In genomic region chr17:34584805-34585416, GRCh38 we compare ENCODE assay signal across 8 cellular contexts. TPM values are rescaled to one million over a fixed set of nuclear protein-coding genes. Genes with fewer than 3 reads are reported as not detected.
DNase-seq lines count a peak whose midpoint lies in the region; ATAC-seq and TF ChIP-seq lines count a peak whose summit lies in the region.

No MANE protein-coding gene starts in this region.

- H2AFZ ChIP-seq in GM23338 (no peak overlapping the region), PC-3 (ENCODE audit: low read length) (no peak overlapping the region)

- H3K36me3 Mint-ChIP-seq in GM23338 (ENCODE audit: low read depth), result no peaks in the 10 kb centered on the region

- H3K9ac ChIP-seq in PC-3 (ENCODE audit: low read length), result no peak overlapping the region

- intact Hi-C loops in PC-3 (cut with micrococcal nuclease), result no loop called here

- peaks cover 14% of the 10 kb centered on the region for H4K20me1 ChIP-seq in GM23338 (replicated peaks; ENCODE audit: insufficient read depth)
- no peaks in the 10 kb centered on the region for H4K20me1 ChIP-seq in PC-3 (ENCODE audit: low read length)

- H3K4me2 ChIP-seq in GM23338, result no peak overlapping the region
- no peak overlapping the region for H3K4me2 ChIP-seq in PC-3 (ENCODE audit: low read length)

- H3K4me3 ChIP-seq in AG04450 (ENCODE audit: low read depth, low read length), result no peak overlapping the region
- no peak overlapping the region for H3K4me3 ChIP-seq in GM23338
- H3K4me3 ChIP-seq in PC-3 (ENCODE audit: low read length), result no peak overlapping the region

- no peak overlapping the region for H3K27ac Mint-ChIP-seq in GM23338

- H3K79me2 ChIP-seq in GM23338 (replicated peaks; ENCODE audit: insufficient read depth) (no peaks in the 10 kb centered on the region), PC-3 (ENCODE audit: low read length) (no peaks in the 10 kb centered on the region)

- ATAC-seq in GM23338, result no peak
- ATAC-seq in PC-3, result peak; percentile 53; the same call in 1 of the 2 replicates
- no peak for ATAC-seq in HG03442 (IDR thresholded peaks at IDR 0.05; ENCODE audit: unreplicated experiment)
- ATAC-seq in GM19463 (IDR thresholded peaks at IDR 0.05; ENCODE audit: unreplicated experiment), result no peak
- ATAC-seq in GM21381 (IDR thresholded peaks at IDR 0.05; ENCODE audit: unreplicated experiment), result no peak

- H3K27ac ChIP-seq in AG04450 (ENCODE audit: low read depth, low read length), result no peak overlapping the region
- no peak overlapping the region for H3K27ac ChIP-seq in GM23338 (ENCODE audit: low read depth)
- H3K27ac ChIP-seq in PC-3 (ENCODE audit: low read length), result no peak overlapping the region

- H3K9me2 ChIP-seq in GM23338 (ENCODE audit: insufficient read depth) (no peaks in the 10 kb centered on the region), PC-3 (replicated peaks; ENCODE audit: low read length) (no peaks in the 10 kb centered on the region)

- H3K4me1 Mint-ChIP-seq in GM23338, result peaks cover 12% of the 10 kb centered on the region; the same call in 2 of the 3 replicates

- TF ChIP-seq CTCF in AG04450 (IDR thresholded peaks at IDR 0.05; ENCODE audit: low read depth, low read length), result 0 out of 2 replicates have a peak, but pooled peaks have one; percentile 6
- TF ChIP-seq CTCF in GM23338 (conservative IDR thresholded peaks at IDR 0.05; ENCODE audit: low read depth in 2 of 2), result peak; percentile 34 to 57
- TF ChIP-seq CTCF in PC-3 (conservative IDR thresholded peaks at IDR 0.05; ENCODE audit: low read depth, low read length), result peak; percentile 25; the same call in 1 of the 2 replicates

- H3K27me3 ChIP-seq in AG04450 (ENCODE audit: control insufficient read depth, insufficient read depth, low read length) (peaks cover 42% of the 10 kb centered on the region), GM23338 (ENCODE audit: insufficient read depth) (peaks cover 92% of the 10 kb centered on the region), PC-3 (ENCODE audit: low read length) (peaks cover 57% of the 10 kb centered on the region)

- H3K27me3 Mint-ChIP-seq in GM23338 (ENCODE audit: insufficient read depth, low read depth, poor library complexity), result peaks cover 84% of the 10 kb centered on the region

- H3K9me3 Mint-ChIP-seq in GM23338, result no peaks in the 10 kb centered on the region

- H3K9me3 ChIP-seq in AG04450 (ENCODE audit: control insufficient read depth, insufficient read depth, low read length) (no peaks in the 10 kb centered on the region; the same call in 1 of the 2 replicates), PC-3 (ENCODE audit: low read length) (no peaks in the 10 kb centered on the region)

- H3K36me3 ChIP-seq in GM23338 (ENCODE audit: insufficient read depth) (no peaks in the 10 kb centered on the region), PC-3 (ENCODE audit: low read depth, low read length) (no peaks in the 10 kb centered on the region)

- no peak for DNase-seq in AG04450 (ENCODE audit: low read depth, low spot score)
- DNase-seq in GM23338 (ENCODE audit: low spot score), result peak; percentile 48
- peak; percentile 7 for DNase-seq in PC-3
- peak; percentile 10 for DNase-seq in glomerular visceral epithelial cell (ENCODE audit: extremely low spot score)
- DNase-seq in effector CD8-positive, alpha-beta T cell (lab: John Stamatoyannopoulos, UW), result no peak

- peaks cover 17% of the 10 kb centered on the region; the same call in 1 of the 2 replicates for H3K4me1 ChIP-seq in GM23338 (ENCODE audit: insufficient read depth)
- no peaks in the 10 kb centered on the region; the same call in 1 of the 2 replicates for H3K4me1 ChIP-seq in PC-3 (ENCODE audit: insufficient read depth, low read length)

- H3K4me3 Mint-ChIP-seq in GM23338, result no peak overlapping the region

- no TSS peak for BruUV-seq in PC-3 (replicated peaks; lab: Mats Ljungman, UMichigan)

- CTCF ChIA-PET in AG04450 (lab: Charles Lee) (no interaction called here), PC-3 (lab: Charles Lee) (interaction anchor here (0.6 kb wide), 1 partner anchor 149 kb away, joined by 3 read pairs; no protein-coding TSS in a partner anchor)

- POLR2A ChIA-PET in AG04450 (lab: Yijun Ruan, JAX) (no interaction called here), PC-3 (lab: Charles Lee; ENCODE audit: unreplicated experiment) (no interaction called here)

- H3F3A ChIP-seq in GM23338 (replicated peaks; ENCODE audit: low read depth) (no peaks in the 10 kb centered on the region), PC-3 (ENCODE audit: low read length, unreplicated experiment) (no peaks in the 10 kb centered on the region)

TF ChIP-seq in GM23338, 12 proteins besides CTCF, POLR2A, EP300 and RAD21 (continues in another document):
- TF ChIP-seq POLR2AphosphoS5 (IDR thresholded peaks at IDR 0.05; ENCODE audit: low read depth), result no peak
- no peak for TF ChIP-seq ZNF114 (CRISPR knock-in tag; IDR thresholded peaks at IDR 0.05)
- no peak for TF ChIP-seq ZNF331 (CRISPR knock-in tag; IDR thresholded peaks at IDR 0.05; ENCODE audit: low read depth)
- no peak for TF ChIP-seq STAT1 (IDR thresholded peaks at IDR 0.05; ENCODE audit: unreplicated experiment)
- no peak for TF ChIP-seq REST (IDR thresholded peaks at IDR 0.05; ENCODE audit: unreplicated experiment)
- TF ChIP-seq CREB1 (CRISPR knock-in tag; IDR thresholded peaks at IDR 0.05; ENCODE audit: low read depth), result no peak
- no peak for TF ChIP-seq JUNB (IDR thresholded peaks at IDR 0.05; ENCODE audit: unreplicated experiment)
- TF ChIP-seq NANOG (IDR thresholded peaks at IDR 0.05; ENCODE audit: borderline replicate concordance), result no peak
- TF ChIP-seq EZH2 (IDR thresholded peaks at IDR 0.05; ENCODE audit: low read depth, unreplicated experiment), result no peak
- no peak for TF ChIP-seq EZH2phosphoT487 (IDR thresholded peaks at IDR 0.05; ENCODE audit: unreplicated experiment)
- TF ChIP-seq, protein P1, sequence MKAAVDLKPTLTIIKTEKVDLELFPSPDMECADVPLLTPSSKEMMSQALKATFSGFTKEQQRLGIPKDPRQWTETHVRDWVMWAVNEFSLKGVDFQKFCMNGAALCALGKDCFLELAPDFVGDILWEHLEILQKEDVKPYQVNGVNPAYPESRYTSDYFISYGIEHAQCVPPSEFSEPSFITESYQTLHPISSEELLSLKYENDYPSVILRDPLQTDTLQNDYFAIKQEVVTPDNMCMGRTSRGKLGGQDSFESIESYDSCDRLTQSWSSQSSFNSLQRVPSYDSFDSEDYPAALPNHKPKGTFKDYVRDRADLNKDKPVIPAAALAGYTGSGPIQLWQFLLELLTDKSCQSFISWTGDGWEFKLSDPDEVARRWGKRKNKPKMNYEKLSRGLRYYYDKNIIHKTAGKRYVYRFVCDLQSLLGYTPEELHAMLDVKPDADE (IDR thresholded peaks at IDR 0.05), result no peak

RNA-seq across cellular contexts. Expression of gene TMEM132E, which starts 5.5 kb away (rescaled TPM):
- polyA plus RNA-seq in AG04450 (2011; rRNA removed) (not detected in 2 replicates), GM23338 (2016; fragmentation: Nextera tagmentation; extraction: Ambion mirVana) (0.03 and 0.16 TPM in 2 replicates)
- polyA minus RNA-seq in AG04450 (2011; rRNA and poly(A)+ RNA removed), result not detected in 2 replicates
- total RNA-seq in GM23338 (2014; rRNA removed; shearing (Covaris generic)), result 0.45 and 0.47 TPM in 2 replicates
- total RNA-seq in PC-3 (2014; rRNA removed), result not detected in 2 replicates

Comparison
In these comparisons a context has a peak if more than half of its experiments do, and no peak if none do; other contexts are left out.
1. DNase-seq: peak in GM23338 (single experiment), PC-3 (single experiment) and glomerular visceral epithelial cell (single experiment); none in AG04450 (single experiment) and effector CD8-positive, alpha-beta T cell (single experiment).
2. Peak in every context shown above with its lines, with median percentiles within 50 percentile points of each other: CTCF ChIP-seq.